In the genomic region with DNA sequence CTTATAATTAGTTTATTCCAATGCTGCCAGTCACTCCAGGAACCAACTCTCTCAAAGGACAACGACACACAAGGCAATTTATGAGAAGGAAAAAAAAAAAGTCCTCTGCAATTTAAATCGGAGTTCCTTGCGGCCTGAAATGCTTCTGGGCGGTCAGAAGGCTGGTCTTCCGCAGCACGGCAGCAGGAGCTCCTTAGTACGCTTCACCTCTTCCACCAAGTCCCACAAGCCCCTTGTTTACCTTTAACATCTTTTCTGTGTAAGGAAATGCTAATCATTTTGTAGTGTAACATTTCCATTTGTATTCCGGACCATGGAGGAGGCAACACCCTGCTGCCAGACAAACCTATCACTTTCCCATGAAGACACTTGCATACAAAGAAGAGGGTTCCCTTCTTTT, we compare ENCODE assay signal across 25 cellular contexts. TPM values are rescaled to one million over a fixed set of nuclear protein-coding genes. Genes with fewer than 3 reads are reported as not detected.
DNase-seq lines count a peak whose midpoint lies in the region; ATAC-seq and TF ChIP-seq lines count a peak whose summit lies in the region.
"Had no signal": no experiment of that assay in that cellular context is flagged by ENCODE, and none has a peak within 500 bp of the region (broad histone marks: within the 10 kb centered on the region; RNA-seq: fewer than 3 reads in every experiment).

No MANE protein-coding gene starts in this region.

- H4K8ac ChIP-seq in neuronal stem cell (ENCODE audit: low read depth, low read length), result no peak overlapping the region

- no peak overlapping the region for H3K14ac ChIP-seq in neuronal stem cell (ENCODE audit: low read length)

- no peak overlapping the region for H2BK15ac ChIP-seq in neuronal stem cell (ENCODE audit: low read length)

- no peaks in the 10 kb centered on the region for H3K36me3 Mint-ChIP-seq in WTC11
- H3K36me3 Mint-ChIP-seq in activated naive CD8-positive, alpha-beta T cell treated with anti-CD3 and anti-CD28 coated beads, Interleukin-2, amount 50 U/mL, for 24 hours (ENCODE audit: low read depth), result peaks cover 8% of the 10 kb centered on the region

- no peaks in the 10 kb centered on the region for H3K36me3 ChIP-seq in HUES48 (ENCODE audit: control insufficient read depth, insufficient read depth, low read length)
- H3K36me3 ChIP-seq in iPS-20b (ENCODE audit: insufficient read depth, low read depth, low read length), result no peaks in the 10 kb centered on the region
- no peaks in the 10 kb centered on the region for H3K36me3 ChIP-seq in neuronal stem cell (replicated peaks in 1 of 2; ENCODE audit: control insufficient read depth in 2 of 2, insufficient read depth in 2 of 2, low read length in 2 of 2)

- H3K9me3 ChIP-seq in HUES48 (ENCODE audit: control insufficient read depth, insufficient read depth, low read length) (no peaks in the 10 kb centered on the region), iPS-20b (ENCODE audit: insufficient read depth, low read depth, low read length) (no peaks in the 10 kb centered on the region), neuronal stem cell (replicated peaks in 1 of 2; ENCODE audit: control insufficient read depth in 2 of 2, insufficient read depth in 1 of 2, low read depth in 1 of 2, low read length in 2 of 2) (no peaks in the 10 kb centered on the region)
- H3K9me3 ChIP-seq: A549 had no signal

- no peak overlapping the region for H3K18ac ChIP-seq in neuronal stem cell (ENCODE audit: low read length)

- no peak overlapping the region for H2BK5ac ChIP-seq in neuronal stem cell (ENCODE audit: low read length)

- no peak overlapping the region for H3K4ac ChIP-seq in neuronal stem cell (ENCODE audit: low read length)

- H3K27me3 ChIP-seq in HUES48 (ENCODE audit: control insufficient read depth, insufficient read depth, low read length) (no peaks in the 10 kb centered on the region), iPS-20b (ENCODE audit: insufficient read depth, low read length) (no peaks in the 10 kb centered on the region), neuronal stem cell (ENCODE audit: control insufficient read depth in 3 of 3, insufficient read depth in 3 of 3, low read depth in 1 of 3, low read length in 3 of 3) (no peaks in the 10 kb centered on the region)
- H3K27me3 ChIP-seq: BLaER1 treated with 17β-estradiol and CSF1 and Interleukin-3, amounts not matched to agents 10 nM and 100 nM had no signal

- peak overlapping the region; percentile 86 for H3K27ac ChIP-seq in HUES48 (ENCODE audit: low read depth, low read length)
- peak overlapping the region; percentile 82 for H3K27ac ChIP-seq in iPS-20b (ENCODE audit: low read length)
- H3K27ac ChIP-seq in neuronal stem cell (replicated peaks; ENCODE audit: low read length), result no peak overlapping the region
- H3K27ac ChIP-seq: A549; BLaER1 treated with 17β-estradiol and CSF1 and Interleukin-3, amounts not matched to agents 10 nM and 100 nM had no signal

- WGBS in neuronal stem cell (ENCODE audit: extremely low coverage in 2 of 2, insufficient read length in 2 of 2, insufficient replicate concordance in 1 of 2), 2 donors, result no CpG with 5 or more reads among the region's 8 CpGs

- H2BK12ac ChIP-seq in neuronal stem cell (ENCODE audit: low read length), result no peak overlapping the region

- no peak for TF ChIP-seq CTCF in WTC11 (IDR thresholded peaks at IDR 0.05)

- no peaks in the 10 kb centered on the region; the same call in 1 of the 2 replicates for H3K9me3 Mint-ChIP-seq in WTC11
- no peaks in the 10 kb centered on the region for H3K9me3 Mint-ChIP-seq in activated naive CD8-positive, alpha-beta T cell treated with anti-CD3 and anti-CD28 coated beads, Interleukin-2, amount 50 U/mL, for 24 hours
- H3K9me3 Mint-ChIP-seq: CD4-positive, alpha-beta T cell had no signal

- H3K27me3 Mint-ChIP-seq in WTC11 (ENCODE audit: low read depth), result no peaks in the 10 kb centered on the region
- H3K27me3 Mint-ChIP-seq in activated naive CD8-positive, alpha-beta T cell treated with anti-CD3 and anti-CD28 coated beads, Interleukin-2, amount 50 U/mL, for 24 hours, result no peaks in the 10 kb centered on the region
- H3K27me3 Mint-ChIP-seq: CD4-positive, alpha-beta T cell had no signal

- CTCF ChIA-PET in WTC11 (lab: Charles Lee), result interaction anchor here (0.7 to 1.0 kb wide), 2 partner anchors 23 to 27 kb away, joined by 3 to 5 read pairs; no protein-coding TSS in a partner anchor

- H3K4me2 ChIP-seq in neuronal stem cell (ENCODE audit: insufficient read depth, low read length, poor library complexity, severe bottlenecking), result no peak overlapping the region
- H3K4me2 ChIP-seq: A549; BLaER1 treated with 17β-estradiol and CSF1 and Interleukin-3, amounts not matched to agents 10 nM and 100 nM had no signal

- peak overlapping the region; percentile 50 for H3K4me3 Mint-ChIP-seq in WTC11
- no peak overlapping the region for H3K4me3 Mint-ChIP-seq in activated naive CD8-positive, alpha-beta T cell treated with anti-CD3 and anti-CD28 coated beads, Interleukin-2, amount 50 U/mL, for 24 hours
- H3K4me3 Mint-ChIP-seq: CD4-positive, alpha-beta T cell had no signal

- peak overlapping the region; percentile 76 for H2AFZ ChIP-seq in neuronal stem cell (ENCODE audit: low read length)

- H3K4me3 ChIP-seq in HUES48 (ENCODE audit: low read depth, low read length) (peak overlapping the region; percentile 31), iPS-20b (ENCODE audit: low read length) (peak overlapping the region; percentile 57), neuronal stem cell (ENCODE audit: low read length in 2 of 2) (no peak overlapping the region)
- H3K4me3 ChIP-seq: A549; BLaER1 treated with 17β-estradiol and CSF1 and Interleukin-3, amounts not matched to agents 10 nM and 100 nM had no signal

- no peak overlapping the region for H2BK120ac ChIP-seq in neuronal stem cell (ENCODE audit: low read depth, low read length)

- ATAC-seq in WTC11 (peak; percentile 83), GM18867 (IDR thresholded peaks at IDR 0.05; ENCODE audit: unreplicated experiment) (no peak), GM19328 (IDR thresholded peaks at IDR 0.05; ENCODE audit: unreplicated experiment) (no peak)
- no peak for ATAC-seq in activated naive CD8-positive, alpha-beta T cell treated with anti-CD3 and anti-CD28 coated beads, Interleukin-2, amount 50 U/mL, for 24 hours
- ATAC-seq: A549 had no signal

- no peak overlapping the region for H4K91ac ChIP-seq in neuronal stem cell (ENCODE audit: low read depth, low read length, poor library complexity)

- POLR2A ChIA-PET in WTC11 (lab: Charles Lee), result no interaction called here

- DNase-seq in WTC11 (ENCODE audit: low spot score) (no peak), neuronal stem cell (ENCODE audit: low spot score) (no peak)
- no peak for DNase-seq in activated effector memory CD4-positive, alpha-beta T cell treated with Interleukin-2 at 50 U/mL for 16 hours
- no peak for DNase-seq in activated naive CD8-positive, alpha-beta T cell treated with anti-CD3 and anti-CD28 coated beads, Interleukin-2, amount 50 U/mL, for 24 hours
- DNase-seq: CD4-positive, alpha-beta T cell; Kasumi-1; NCI-H1105 treated with DMSO at 0.1 percent for 48 hours; NCI-H146; NCI-H1930; NCI-H2107; NCI-H524 treated with DMSO at 0.1 percent for 48 hours; NCI-H774; Right ventricle myocardium superior; RPMI8226; T-helper 1 cell had no signal

- no peaks in the 10 kb centered on the region for H3K79me1 ChIP-seq in neuronal stem cell (ENCODE audit: low read depth, low read length)

- H3K4me1 Mint-ChIP-seq in WTC11, result peaks cover 29% of the 10 kb centered on the region
- no peaks in the 10 kb centered on the region for H3K4me1 Mint-ChIP-seq in activated naive CD8-positive, alpha-beta T cell treated with anti-CD3 and anti-CD28 coated beads, Interleukin-2, amount 50 U/mL, for 24 hours

- no peak overlapping the region for H2AK5ac ChIP-seq in neuronal stem cell (ENCODE audit: low read depth, low read length)

- no peak overlapping the region for H3K9ac ChIP-seq in HUES48 (ENCODE audit: low read depth, low read length)
- peak overlapping the region; percentile 62; the same call in 1 of the 2 replicates for H3K9ac ChIP-seq in iPS-20b (ENCODE audit: low read depth, low read length)
- no peak overlapping the region for H3K9ac ChIP-seq in neuronal stem cell (ENCODE audit: low read depth, low read length, poor library complexity)
- H3K9ac ChIP-seq: BLaER1 treated with 17β-estradiol and CSF1 and Interleukin-3, amounts not matched to agents 10 nM and 100 nM had no signal

- H3K23ac ChIP-seq in neuronal stem cell (ENCODE audit: low read depth, low read length, poor library complexity), result no peak overlapping the region

- peaks cover 35% of the 10 kb centered on the region for H3K4me1 ChIP-seq in HUES48 (ENCODE audit: control insufficient read depth, insufficient read depth, low read length)
- peaks cover 26% of the 10 kb centered on the region for H3K4me1 ChIP-seq in iPS-20b (ENCODE audit: insufficient read depth, low read length)
- peaks cover 3 to 8% of the 10 kb centered on the region in 2 donors for H3K4me1 ChIP-seq in neuronal stem cell (ENCODE audit: control insufficient read depth in 2 of 2, insufficient read depth in 1 of 2, low read depth in 1 of 2, low read length in 2 of 2)
- H3K4me1 ChIP-seq: A549 had no signal

- H3K27ac Mint-ChIP-seq in WTC11, result peak overlapping the region; percentile 96
- H3K27ac Mint-ChIP-seq in activated naive CD8-positive, alpha-beta T cell treated with anti-CD3 and anti-CD28 coated beads, Interleukin-2, amount 50 U/mL, for 24 hours, result no peak overlapping the region
- H3K27ac Mint-ChIP-seq: CD4-positive, alpha-beta T cell had no signal

TF ChIP-seq in WTC11, 78 proteins besides CTCF, POLR2A, EP300 and RAD21 (continues in another document):
- TF ChIP-seq NR1H2 (CRISPR knock-in tag; IDR thresholded peaks at IDR 0.05) (no peak), JAZF1 (CRISPR knock-in tag; IDR thresholded peaks at IDR 0.05) (no peak), HMGA2 (CRISPR knock-in tag; IDR thresholded peaks at IDR 0.05) (no peak)
- TF ChIP-seq, protein P1, sequence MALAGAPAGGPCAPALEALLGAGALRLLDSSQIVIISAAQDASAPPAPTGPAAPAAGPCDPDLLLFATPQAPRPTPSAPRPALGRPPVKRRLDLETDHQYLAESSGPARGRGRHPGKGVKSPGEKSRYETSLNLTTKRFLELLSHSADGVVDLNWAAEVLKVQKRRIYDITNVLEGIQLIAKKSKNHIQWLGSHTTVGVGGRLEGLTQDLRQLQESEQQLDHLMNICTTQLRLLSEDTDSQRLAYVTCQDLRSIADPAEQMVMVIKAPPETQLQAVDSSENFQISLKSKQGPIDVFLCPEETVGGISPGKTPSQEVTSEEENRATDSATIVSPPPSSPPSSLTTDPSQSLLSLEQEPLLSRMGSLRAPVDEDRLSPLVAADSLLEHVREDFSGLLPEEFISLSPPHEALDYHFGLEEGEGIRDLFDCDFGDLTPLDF (CRISPR knock-in tag; IDR thresholded peaks at IDR 0.05), result no peak

RNA-seq across cellular contexts. Expression of a gene that starts 16.2 kb away (rescaled TPM):
- not detected in 3 replicates for total RNA-seq in WTC11 (2021)
- polyA plus RNA-seq in neuronal stem cell (2013, experiment 1 of 2), result not detected
- polyA plus RNA-seq in neuronal stem cell (2013, experiment 2 of 2), result not detected
- total RNA-seq: CD4-positive, alpha-beta T cell; G401; H4; M059J; Right ventricle myocardium superior; SK-MEL-5 had no signal
- polyA plus RNA-seq: A549 had no signal

Comparison
In these comparisons a context has a peak if more than half of its experiments do, and no peak if none do; other contexts are left out.
1. H3K4me3 ChIP-seq: peak in HUES48 (single experiment) and iPS-20b (single experiment); none in neuronal stem cell (0 of 2).